Comparison of ENCODE assay signal across 2 cellular contexts in genomic region chr17:45857977-45858708, GRCh38.
TF ChIP-seq lines count a peak whose summit lies in the region.

No MANE protein-coding gene starts in this region.

TF ChIP-seq in IMR-90, 13 proteins besides CTCF, POLR2A, EP300 and RAD21:
- TF ChIP-seq BHLHE40 (IDR thresholded peaks at IDR 0.05; ENCODE audit: low read depth, low read length): no peak
- TF ChIP-seq NFE2L2 (IDR thresholded peaks at IDR 0.05; ENCODE audit: low read depth, low read length): no peak
- TF ChIP-seq MAZ (IDR thresholded peaks at IDR 0.05; ENCODE audit: borderline replicate concordance, low read depth, low read length): no peak
- no peak for TF ChIP-seq RFX5 (IDR thresholded peaks at IDR 0.05; ENCODE audit: low read depth, low read length)
- TF ChIP-seq USF2 (IDR thresholded peaks at IDR 0.05; ENCODE audit: low read depth, low read length): no peak
- no peak for TF ChIP-seq CHD1 (IDR thresholded peaks at IDR 0.05; ENCODE audit: low read depth, low read length)
- TF ChIP-seq MXI1 (IDR thresholded peaks at IDR 0.05; ENCODE audit: borderline replicate concordance, low read depth, low read length): no peak
- TF ChIP-seq FOS (IDR thresholded peaks at IDR 0.05; ENCODE audit: low read depth, low read length): no peak
- TF ChIP-seq ELK1 (IDR thresholded peaks at IDR 0.05; ENCODE audit: borderline replicate concordance, low read depth, low read length): no peak
- no peak for TF ChIP-seq CEBPB (IDR thresholded peaks at IDR 0.05; ENCODE audit: low read depth, low read length)
- TF ChIP-seq RCOR1 (IDR thresholded peaks at IDR 0.05; ENCODE audit: insufficient replicate concordance, low read length): no peak
- TF ChIP-seq SMC3 (IDR thresholded peaks at IDR 0.05; ENCODE audit: low read depth, low read length): no peak
- TF ChIP-seq MAFK (IDR thresholded peaks at IDR 0.05; ENCODE audit: low read depth, low read length): no peak
TF ChIP-seq in IMR-90: peak in this region for 0.

TF ChIP-seq in GM12878, 131 proteins besides CTCF, POLR2A, EP300 and RAD21:
- no peak for TF ChIP-seq ZZZ3 (IDR thresholded peaks at IDR 0.05; ENCODE audit: control insufficient read depth, insufficient read length, low read depth)
- TF ChIP-seq MLLT1 (IDR thresholded peaks at IDR 0.05): no peak
- TF ChIP-seq NFYA (IDR thresholded peaks at IDR 0.05; ENCODE audit: borderline replicate concordance, low read depth, low read length): no peak
- peak; percentile 87 for TF ChIP-seq REST (IDR thresholded peaks at IDR 0.05; ENCODE audit: low read depth, low read length)
- TF ChIP-seq RFX5 (IDR thresholded peaks at IDR 0.05; ENCODE audit: low read depth, low read length): no peak
- TF ChIP-seq JUNB (IDR thresholded peaks at IDR 0.05): no peak
TF ChIP-seq in GM12878: peak in this region for 1.
